11 cellular contexts compared by ENCODE assay signal in genomic region chr13:67223742-67224141, GRCh38. TPM values are rescaled to one million over a fixed set of nuclear protein-coding genes. Genes with fewer than 3 reads are reported as not detected.
A peak's percentile ranks its signal among the peaks of the same experiment; 100 is the strongest.
DNase-seq lines count a peak whose midpoint lies in the region; ATAC-seq and TF ChIP-seq lines count a peak whose summit lies in the region.
"Had no signal": no experiment of that assay in that cellular context is flagged by ENCODE, and none has a peak within 500 bp of the region (broad histone marks: within the 10 kb centered on the region; RNA-seq: fewer than 3 reads in every experiment).

No MANE protein-coding gene starts in this region.

- H3K27ac ChIP-seq in Karpas-422 (ENCODE audit: low read length) (no peak overlapping the region), lower lobe of right lung (no peak overlapping the region), stomach smooth muscle (ENCODE audit: low read length) (no peak overlapping the region)
- H3K27ac ChIP-seq: SJSA1 had no signal

- no peak overlapping the region for H2AFZ ChIP-seq in Karpas-422 (ENCODE audit: low read length)

- no peak for TF ChIP-seq CTCF in brain (conservative IDR thresholded peaks at IDR 0.05)
- no peak for TF ChIP-seq CTCF in lower lobe of right lung (IDR thresholded peaks at IDR 0.05)

- peaks cover 17% of the 10 kb centered on the region for H3K36me3 Mint-ChIP-seq in brain

- peak overlapping the region; percentile 30 for H3K4me2 ChIP-seq in Karpas-422 (ENCODE audit: low read depth, low read length, poor library complexity, severe bottlenecking)

- ATAC-seq in lower lobe of right lung = peak in 1 of 2 donors; percentile 34

- H3K9ac ChIP-seq in Karpas-422 (ENCODE audit: low read length) (no peak overlapping the region), stomach smooth muscle (ENCODE audit: low read length in 2 of 2) (peak overlapping the region in 1 of 2 donors; percentile 30)

- DNase-seq in Karpas-422 (no peak), lower lobe of right lung (no peak), NCI-H2107 (lab: John Stamatoyannopoulos, UW) (no peak), ureter (ENCODE audit: low spot score) (no peak), cortex of kidney (lab: John Stamatoyannopoulos, UW) (no peak), NCI-H2029 treated with DMSO at 0.1 percent for 48 hours (lab: John Stamatoyannopoulos, UW) (no peak)

- peaks cover 35% of the 10 kb centered on the region for H3K4me1 ChIP-seq in Karpas-422 (ENCODE audit: low read length)
- H3K4me1 ChIP-seq in lower lobe of right lung = peaks cover 18% of the 10 kb centered on the region
- H3K4me1 ChIP-seq in stomach smooth muscle (ENCODE audit: control insufficient read depth, insufficient read depth, low read length) = peaks cover 4% of the 10 kb centered on the region
- H3K4me1 ChIP-seq: SJSA1 had no signal

- H3K9me2 ChIP-seq in Karpas-422 (replicated peaks; ENCODE audit: insufficient read depth, low read length) = no peaks in the 10 kb centered on the region

- H3K9me3 Mint-ChIP-seq in brain = no peaks in the 10 kb centered on the region
- H3K9me3 Mint-ChIP-seq: activated T-helper 2 cell treated with anti-CD3 and anti-CD28 coated beads, Interferon-gamma antibody, Interleukin-2, Interleukin-4, amounts not matched to agents 10 μg/mL and 5 μg/mL and 100 μg/mL, durations not matched to agents 14 hours and 24 hours and 36 hours had no signal

- peak overlapping the region; percentile 57 to 93 (median 70) for H3K27ac Mint-ChIP-seq in brain
- H3K27ac Mint-ChIP-seq: activated T-helper 2 cell treated with anti-CD3 and anti-CD28 coated beads, Interferon-gamma antibody, Interleukin-2, Interleukin-4, amounts not matched to agents 10 μg/mL and 5 μg/mL and 100 μg/mL, durations not matched to agents 14 hours and 24 hours and 36 hours had no signal

- intact Hi-C loops in lower lobe of right lung (cut with DNase I) = no loop called here

- peaks cover 59% of the 10 kb centered on the region for H3K4me1 Mint-ChIP-seq in brain

- peak overlapping the region in 4 of 5 experiments; percentile 80 to 87 (median 84) for H3K4me3 Mint-ChIP-seq in brain

- H3K36me3 ChIP-seq in Karpas-422 (ENCODE audit: insufficient read depth, low read length) (no peaks in the 10 kb centered on the region), lower lobe of right lung (no peaks in the 10 kb centered on the region), stomach smooth muscle (ENCODE audit: control insufficient read depth in 2 of 2, insufficient read depth in 2 of 2, low read length in 2 of 2) (no peaks in the 10 kb centered on the region)
- H3K36me3 ChIP-seq: SJSA1 had no signal

- no peaks in the 10 kb centered on the region for H3K27me3 Mint-ChIP-seq in brain

- H3K9me3 ChIP-seq in Karpas-422 (ENCODE audit: low read length) = no peaks in the 10 kb centered on the region
- H3K9me3 ChIP-seq in lower lobe of right lung = no peaks in the 10 kb centered on the region
- no peaks in the 10 kb centered on the region for H3K9me3 ChIP-seq in stomach smooth muscle (ENCODE audit: control insufficient read depth in 2 of 2, low read length in 2 of 2)
- H3K9me3 ChIP-seq: mucosa of descending colon, SJSA1 had no signal

- H4K20me1 ChIP-seq in Karpas-422 (ENCODE audit: insufficient read depth, low read depth, low read length) = no peaks in the 10 kb centered on the region

- peaks cover 12% of the 10 kb centered on the region for H3K79me2 ChIP-seq in Karpas-422 (ENCODE audit: low read length)

- no peaks in the 10 kb centered on the region for H3K27me3 ChIP-seq in Karpas-422 (ENCODE audit: low read length)
- H3K27me3 ChIP-seq in lower lobe of right lung (ENCODE audit: low read depth) = no peaks in the 10 kb centered on the region
- H3K27me3 ChIP-seq in stomach smooth muscle (ENCODE audit: control insufficient read depth in 1 of 2, insufficient read depth in 2 of 2, low read length in 2 of 2) = no peaks in the 10 kb centered on the region
- H3K27me3 ChIP-seq: SJSA1 had no signal

- H3K4me3 ChIP-seq in Karpas-422 (ENCODE audit: low read length) (no peak overlapping the region), lower lobe of right lung (peak overlapping the region; percentile 36), stomach smooth muscle (ENCODE audit: low read length in 2 of 2) (peak overlapping the region; percentile 70 to 94)
- H3K4me3 ChIP-seq: mucosa of descending colon, SJSA1 had no signal

RNA-seq across cellular contexts. Expression of gene PCDH9, which starts 6.4 kb away (rescaled TPM):
- 3.7 and 5.8 TPM in 2 replicates for total RNA-seq in Karpas-422 (2014; rRNA removed; shearing (Covaris generic); ENCODE audit: low replicate concordance)
- polyA plus RNA-seq in brain (ENCODE audit: insufficient read depth, low read depth, low replicate concordance) = 9.9 TPM
- total RNA-seq in lower lobe of right lung = 8.9 TPM
- total RNA-seq in ureter = 19.0 TPM
